Comparison of ENCODE assay signal across 11 cellular contexts in genomic region chr2:27799646-27800010, GRCh38. TPM values are rescaled to one million over a fixed set of nuclear protein-coding genes. Genes with fewer than 3 reads are reported as not detected.
A peak's percentile ranks its signal among the peaks of the same experiment; 100 is the strongest.
DNase-seq lines count a peak whose midpoint lies in the region; ATAC-seq and TF ChIP-seq lines count a peak whose summit lies in the region.
"Had no signal": no experiment of that assay in that cellular context is flagged by ENCODE, and none has a peak within 500 bp of the region (broad histone marks: within the 10 kb centered on the region; RNA-seq: fewer than 3 reads in every experiment).

No MANE protein-coding gene starts in this region.

- no peaks in the 10 kb centered on the region for H3K27me3 Mint-ChIP-seq in Calu3 (ENCODE audit: unreplicated experiment)

- H3K36me3 Mint-ChIP-seq in Calu3 (ENCODE audit: insufficient read depth, unreplicated experiment) = peaks cover 6% of the 10 kb centered on the region

- H3K9me3 ChIP-seq in gastroesophageal sphincter (no peaks in the 10 kb centered on the region), skeletal muscle satellite cell (replicated peaks; ENCODE audit: low read length) (no peaks in the 10 kb centered on the region)

- no peak for TF ChIP-seq POLR2A in gastroesophageal sphincter (IDR thresholded peaks at IDR 0.05)

- TSS peak; percentile 92 for BruUV-seq in Calu3 (replicated peaks; lab: Mats Ljungman, UMichigan)

- CTCF ChIA-PET in Calu3 (lab: Charles Lee) = interaction anchor here (0.7 to 1.0 kb wide), 3 partner anchors 10 to 96 kb away, joined by 4 to 9 read pairs (median 5); no protein-coding TSS in a partner anchor

- H3K27ac ChIP-seq in gastroesophageal sphincter = peak overlapping the region; percentile 85 to 93 (median 89)
- H3K27ac ChIP-seq: VCaP had no signal

- H3K4me2 ChIP-seq in skeletal muscle satellite cell (ENCODE audit: low read length) = peak overlapping the region; percentile 45

- H3K27ac Mint-ChIP-seq in Calu3 (ENCODE audit: unreplicated experiment) = peak overlapping the region; percentile 67

- H3K4me1 ChIP-seq in gastroesophageal sphincter = peaks cover 14 to 77% (median 28%) of the 10 kb centered on the region in 3 donors
- peaks cover 64% of the 10 kb centered on the region for H3K4me1 ChIP-seq in skeletal muscle satellite cell (ENCODE audit: control insufficient read depth, insufficient read depth, low read length)

- 60 to 75% methylated on average over 1 to 3 of the region's 4 CpGs for WGBS in gastroesophageal sphincter (ENCODE audit: low coverage in 1 of 2), 2 donors

- no peak overlapping the region for H3K4me3 Mint-ChIP-seq in Calu3 (ENCODE audit: low read depth, unreplicated experiment)
- H3K4me3 Mint-ChIP-seq: activated T-cell treated with anti-CD3 and anti-CD28 coated beads, Interleukin-2, amount 50 U/mL, for 4 hours; neural crest cell had no signal

- H3K36me3 ChIP-seq in gastroesophageal sphincter (no peaks in the 10 kb centered on the region), skeletal muscle satellite cell (ENCODE audit: insufficient read depth, low read length) (no peaks in the 10 kb centered on the region)

- peaks cover 57% of the 10 kb centered on the region for H3K4me1 Mint-ChIP-seq in Calu3 (ENCODE audit: low read depth, unreplicated experiment)

- no peaks in the 10 kb centered on the region for H3K9me3 Mint-ChIP-seq in Calu3 (ENCODE audit: low read depth, unreplicated experiment)
- H3K9me3 Mint-ChIP-seq: activated T-cell treated with anti-CD3 and anti-CD28 coated beads, Interleukin-2, amount 50 U/mL, for 4 hours; neural crest cell had no signal

- no peak for TF ChIP-seq EP300 in gastroesophageal sphincter (IDR thresholded peaks at IDR 0.05)

- TF ChIP-seq CTCF in Calu3 (IDR thresholded peaks at IDR 0.05; ENCODE audit: unreplicated experiment) = no peak
- no peak for TF ChIP-seq CTCF in gastroesophageal sphincter (IDR thresholded peaks at IDR 0.05)

- peak overlapping the region; percentile 80 for H3K9ac ChIP-seq in skeletal muscle satellite cell (ENCODE audit: low read depth, low read length)

- ATAC-seq in gastroesophageal sphincter = no peak
- ATAC-seq in GM18873 (IDR thresholded peaks at IDR 0.05; ENCODE audit: low FRiP score, unreplicated experiment) = no peak
- no peak for ATAC-seq in GM21367 (IDR thresholded peaks at IDR 0.05; ENCODE audit: unreplicated experiment)
- no peak for ATAC-seq in HG03135 (IDR thresholded peaks at IDR 0.05; ENCODE audit: unreplicated experiment)
- ATAC-seq: activated T-cell treated with anti-CD3 and anti-CD28 coated beads, Interleukin-2, amount 50 U/mL, for 4 hours had no signal

- intact Hi-C loops in Calu3 (cut with micrococcal nuclease; ENCODE audit: unreplicated experiment) = loop anchor here (10.0 kb wide), 2 partner anchors 125 to 595 kb away; partner anchors contain the start of gene FOSL2

- H3K4me3 ChIP-seq in gastroesophageal sphincter (no peak overlapping the region), skeletal muscle satellite cell (ENCODE audit: low read length) (no peak overlapping the region)

- no peaks in the 10 kb centered on the region for H3K27me3 ChIP-seq in gastroesophageal sphincter
- no peaks in the 10 kb centered on the region for H3K27me3 ChIP-seq in skeletal muscle satellite cell (ENCODE audit: control insufficient read depth, insufficient read depth, low read length)

- DNase-seq in Calu3 (peak; percentile 41), SW480 (ENCODE audit: low spot score) (peak; percentile 18), NCI-H146 (lab: John Stamatoyannopoulos, UW) (no peak)
- DNase-seq: activated T-cell treated with anti-CD3 and anti-CD28 coated beads, Interleukin-2, amount 50 U/mL, for 4 hours had no signal

RNA-seq across cellular contexts. Expression of gene MRPL33, which starts 28.1 kb away (rescaled TPM):
- total RNA-seq in Calu3 (2022) (75.8 and 82.9 TPM in 2 replicates), gastroesophageal sphincter (100 to 1,000 TPM; 216 to 448 (median 360) TPM)
- total RNA-seq in skeletal muscle satellite cell (2012; rRNA removed) = 118 and 188 TPM in 2 replicates
